ENCODE assay signal across 11 cellular contexts in genomic region chr17:55726440-55726839, GRCh38. TPM values are rescaled to one million over a fixed set of nuclear protein-coding genes. Genes with fewer than 3 reads are reported as not detected.
DNase-seq lines count a peak whose midpoint lies in the region; ATAC-seq and TF ChIP-seq lines count a peak whose summit lies in the region.
"Had no signal": no experiment of that assay in that cellular context is flagged by ENCODE, and none has a peak within 500 bp of the region (broad histone marks: within the 10 kb centered on the region; RNA-seq: fewer than 3 reads in every experiment).

No MANE protein-coding gene starts in this region.

- intact Hi-C loops in CD8-positive, alpha-beta T cell (cut with DNase I, micrococcal nuclease): no loop called here

- H3K9me3 ChIP-seq in suprapubic skin: no peaks in the 10 kb centered on the region
- H3K9me3 ChIP-seq in CD8-positive, alpha-beta T cell (ENCODE audit: low read length): no peaks in the 10 kb centered on the region
- H3K9me3 ChIP-seq in neural progenitor cell (ENCODE audit: low read depth): no peaks in the 10 kb centered on the region

- no peaks in the 10 kb centered on the region for H3K36me3 Mint-ChIP-seq in CD8-positive, alpha-beta T cell
- H3K36me3 Mint-ChIP-seq in stimulated activated effector memory CD8-positive, alpha-beta T cell treated with anti-CD3 and anti-CD28 coated beads, Interleukin-12 subunit alpha, Interleukin-12 subunit beta, amount 100 ng/mL, for 72 hours: no peaks in the 10 kb centered on the region
- no peaks in the 10 kb centered on the region for H3K36me3 Mint-ChIP-seq in neural progenitor cell

- POLR2A ChIA-PET in RWPE1 (lab: Yijun Ruan, JAX; ENCODE audit: low non-redundant PET): no interaction called here
- POLR2A ChIA-PET in CD8-positive, alpha-beta T cell (lab: Charles Lee): no interaction called here

- no peak overlapping the region for H2AFZ ChIP-seq in neural progenitor cell (replicated peaks)

- H3K36me3 ChIP-seq in suprapubic skin (no peaks in the 10 kb centered on the region), neural progenitor cell (no peaks in the 10 kb centered on the region)
- no peaks in the 10 kb centered on the region for H3K36me3 ChIP-seq in CD8-positive, alpha-beta T cell (ENCODE audit: insufficient read depth, low read length)

- no peak overlapping the region for H3K9ac ChIP-seq in neural progenitor cell
- H3K9ac ChIP-seq: KMS-11 had no signal

- no peak overlapping the region for H3K4me2 ChIP-seq in neural progenitor cell
- H3K4me2 ChIP-seq: KMS-11 had no signal

- no peaks in the 10 kb centered on the region for H3F3A ChIP-seq in neural progenitor cell (ENCODE audit: low read depth)

- CTCF ChIA-PET in RWPE1 (lab: Yijun Ruan, JAX): interaction anchor here (0.6 kb wide), 1 partner anchor 787 kb away, joined by 3 read pairs; no protein-coding TSS in a partner anchor
- CTCF ChIA-PET in CD8-positive, alpha-beta T cell (lab: Charles Lee): interaction anchor here (1.0 to 1.1 kb wide), 2 partner anchors 9 kb away, joined by 3 to 5 read pairs; no protein-coding TSS in a partner anchor

- TF ChIP-seq POLR2A in suprapubic skin (IDR thresholded peaks at IDR 0.05): no peak

- H3K4me3 Mint-ChIP-seq in CD8-positive, alpha-beta T cell: no peak overlapping the region
- no peak overlapping the region for H3K4me3 Mint-ChIP-seq in stimulated activated effector memory CD8-positive, alpha-beta T cell treated with anti-CD3 and anti-CD28 coated beads, Interleukin-12 subunit alpha, Interleukin-12 subunit beta, amount 100 ng/mL, for 72 hours
- no peak overlapping the region for H3K4me3 Mint-ChIP-seq in neural progenitor cell

- H3K79me2 ChIP-seq in neural progenitor cell (ENCODE audit: low read depth): no peaks in the 10 kb centered on the region

- 43% methylated on average over 2 of the region's 2 CpGs for WGBS in suprapubic skin

- no peaks in the 10 kb centered on the region for H3K4me1 Mint-ChIP-seq in CD8-positive, alpha-beta T cell (ENCODE audit: low read depth)
- no peaks in the 10 kb centered on the region for H3K4me1 Mint-ChIP-seq in stimulated activated effector memory CD8-positive, alpha-beta T cell treated with anti-CD3 and anti-CD28 coated beads, Interleukin-12 subunit alpha, Interleukin-12 subunit beta, amount 100 ng/mL, for 72 hours
- H3K4me1 Mint-ChIP-seq in neural progenitor cell: peaks cover 43% of the 10 kb centered on the region

- H3K27ac ChIP-seq in RWPE1: no peak overlapping the region
- H3K27ac ChIP-seq in foreskin keratinocyte: no peak overlapping the region
- H3K27ac ChIP-seq in suprapubic skin: peak overlapping the region; percentile 62
- no peak overlapping the region for H3K27ac ChIP-seq in CD8-positive, alpha-beta T cell (ENCODE audit: low read depth, low read length)
- H3K27ac ChIP-seq in neural progenitor cell: no peak overlapping the region
- H3K27ac ChIP-seq: KMS-11 had no signal

- no peak overlapping the region for H3K27ac Mint-ChIP-seq in CD8-positive, alpha-beta T cell
- no peak overlapping the region for H3K27ac Mint-ChIP-seq in stimulated activated effector memory CD8-positive, alpha-beta T cell treated with anti-CD3 and anti-CD28 coated beads, Interleukin-12 subunit alpha, Interleukin-12 subunit beta, amount 100 ng/mL, for 72 hours
- no peak overlapping the region for H3K27ac Mint-ChIP-seq in neural progenitor cell

- H3K27me3 ChIP-seq in foreskin keratinocyte (no peaks in the 10 kb centered on the region), suprapubic skin (no peaks in the 10 kb centered on the region), neural progenitor cell (no peaks in the 10 kb centered on the region)
- no peaks in the 10 kb centered on the region for H3K27me3 ChIP-seq in CD8-positive, alpha-beta T cell (ENCODE audit: insufficient read depth, low read length)

- H3K9me3 Mint-ChIP-seq in CD8-positive, alpha-beta T cell: no peaks in the 10 kb centered on the region
- H3K9me3 Mint-ChIP-seq in stimulated activated effector memory CD8-positive, alpha-beta T cell treated with anti-CD3 and anti-CD28 coated beads, Interleukin-12 subunit alpha, Interleukin-12 subunit beta, amount 100 ng/mL, for 72 hours: no peaks in the 10 kb centered on the region
- H3K9me3 Mint-ChIP-seq in neural progenitor cell: no peaks in the 10 kb centered on the region

- H3K4me1 ChIP-seq in foreskin keratinocyte: peaks cover 17% of the 10 kb centered on the region
- H3K4me1 ChIP-seq in suprapubic skin: peaks cover 53% of the 10 kb centered on the region
- no peaks in the 10 kb centered on the region for H3K4me1 ChIP-seq in CD8-positive, alpha-beta T cell (ENCODE audit: insufficient read depth, low read length)
- H3K4me1 ChIP-seq in neural progenitor cell: peaks cover 23% of the 10 kb centered on the region

- no peak for TF ChIP-seq CTCF in RWPE1 (conservative IDR thresholded peaks at IDR 0.05; ENCODE audit: low read depth)
- no peak for TF ChIP-seq CTCF in foreskin keratinocyte (conservative IDR thresholded peaks at IDR 0.05)
- no peak for TF ChIP-seq CTCF in suprapubic skin (IDR thresholded peaks at IDR 0.05)
- TF ChIP-seq CTCF in CD8-positive, alpha-beta T cell (IDR thresholded peaks at IDR 0.05): no peak
- no peak for TF ChIP-seq CTCF in neural progenitor cell (IDR thresholded peaks at IDR 0.05)

- peak; percentile 25 for ATAC-seq in foreskin keratinocyte
- no peak for ATAC-seq in CD8-positive, alpha-beta T cell
- no peak for ATAC-seq in stimulated activated effector memory CD8-positive, alpha-beta T cell treated with anti-CD3 and anti-CD28 coated beads, Interleukin-12 subunit alpha, Interleukin-12 subunit beta, amount 100 ng/mL, for 72 hours

- H3K4me3 ChIP-seq in suprapubic skin (no peak overlapping the region), neural progenitor cell (no peak overlapping the region)
- H3K4me3 ChIP-seq in CD8-positive, alpha-beta T cell (ENCODE audit: low read depth, low read length): no peak overlapping the region

- peaks cover 35% of the 10 kb centered on the region for H3K27me3 Mint-ChIP-seq in CD8-positive, alpha-beta T cell (ENCODE audit: low read depth)
- H3K27me3 Mint-ChIP-seq in neural progenitor cell (ENCODE audit: insufficient read depth, low read depth): peaks cover 2% of the 10 kb centered on the region

- peak; percentile 52 for DNase-seq in H4 (ENCODE audit: low spot score)
- DNase-seq in RWPE1 (ENCODE audit: low spot score): peak; percentile 78
- DNase-seq in foreskin keratinocyte: peak; percentile 54 to 77
- peak; percentile 85 to 89 for DNase-seq in suprapubic skin (ENCODE audit: low spot score in 2 of 2)
- no peak for DNase-seq in CD8-positive, alpha-beta T cell
- no peak for DNase-seq in RPMI8226
- DNase-seq in stimulated activated effector memory CD8-positive, alpha-beta T cell treated with anti-CD3 and anti-CD28 coated beads, Interleukin-12 subunit alpha, Interleukin-12 subunit beta, amount 100 ng/mL, for 72 hours (ENCODE audit: low spot score in 2 of 2): no peak
- no peak for DNase-seq in neural progenitor cell (ENCODE audit: low spot score)
- DNase-seq: glutamatergic neuron had no signal

- TF ChIP-seq EP300 in suprapubic skin (IDR thresholded peaks at IDR 0.05): no peak

- H4K20me1 ChIP-seq in neural progenitor cell (ENCODE audit: low read depth): no peaks in the 10 kb centered on the region

RNA-seq across cellular contexts. Expression of gene TMEM100, which starts 3.8 kb away (rescaled TPM):
- total RNA-seq in H4 (2014; rRNA removed; shearing (Covaris generic)): 4.6 and 7.8 TPM in 2 replicates
- total RNA-seq in foreskin keratinocyte (0.07 and 0.37 TPM in 2 replicates), suprapubic skin (1 to 10 TPM; 1.7 to 2.9 (median 2.4) TPM), neural progenitor cell (ENCODE audit: low replicate concordance) (0.59 and 1.2 TPM in 2 replicates)
- polyA plus RNA-seq in foreskin keratinocyte: 0.16 and 0.23 TPM in 2 replicates
- total RNA-seq in CD8-positive, alpha-beta T cell: not detected
- total RNA-seq: activated CD8-positive, alpha-beta memory T cell treated with anti-CD3 and anti-CD28 coated beads for 36 hours had no signal

RNA-seq across cellular contexts. Expression of gene PCTP, which starts 24.4 kb away (rescaled TPM):
- total RNA-seq in H4 (2014; rRNA removed; shearing (Covaris generic)): 21.8 and 25.3 TPM in 2 replicates
- total RNA-seq in foreskin keratinocyte (16.5 and 17.7 TPM in 2 replicates), suprapubic skin (10 to 100 TPM in 3 of 4 donors, 1 to 10 TPM in 1; 6.4 to 17.4 (median 11.2) TPM), neural progenitor cell (ENCODE audit: low replicate concordance) (26.5 and 30.4 TPM in 2 replicates)
- polyA plus RNA-seq in foreskin keratinocyte: 12.5 TPM in 2 replicates
- total RNA-seq in CD8-positive, alpha-beta T cell: 1 to 10 TPM in 1 of 2 experiments, under 1 TPM in 1; 0.56 to 1.2 TPM

Comparison
In these comparisons a context has a peak if more than half of its experiments do, and no peak if none do; other contexts are left out.
1. DNase-seq: peak in H4 (single experiment), RWPE1 (single experiment), foreskin keratinocyte (2 of 2) and suprapubic skin (2 of 2); none in CD8-positive, alpha-beta T cell (0 of 7), RPMI8226 (single experiment), stimulated activated effector memory CD8-positive, alpha-beta T cell treated with anti-CD3 and anti-CD28 coated beads, Interleukin-12 subunit alpha, Interleukin-12 subunit beta, amount 100 ng/mL, for 72 hours (0 of 2) and neural progenitor cell (single experiment).